1 cellular context compared by ENCODE assay signal in genomic region chr12:31584782-31585181, GRCh38.
TF ChIP-seq lines count a peak whose summit lies in the region.

No MANE protein-coding gene starts in this region.

TF ChIP-seq in IMR-90, 13 proteins besides CTCF, POLR2A, EP300 and RAD21:
- TF ChIP-seq MAZ (IDR thresholded peaks at IDR 0.05; ENCODE audit: borderline replicate concordance, low read depth, low read length) (no peak), RFX5 (IDR thresholded peaks at IDR 0.05; ENCODE audit: low read depth, low read length) (no peak), SMC3 (IDR thresholded peaks at IDR 0.05; ENCODE audit: low read depth, low read length) (no peak), RCOR1 (IDR thresholded peaks at IDR 0.05; ENCODE audit: insufficient replicate concordance, low read length) (no peak), ELK1 (IDR thresholded peaks at IDR 0.05; ENCODE audit: borderline replicate concordance, low read depth, low read length) (no peak), MAFK (IDR thresholded peaks at IDR 0.05; ENCODE audit: low read depth, low read length) (no peak), FOS (IDR thresholded peaks at IDR 0.05; ENCODE audit: low read depth, low read length) (no peak), CHD1 (IDR thresholded peaks at IDR 0.05; ENCODE audit: low read depth, low read length) (no peak), CEBPB (IDR thresholded peaks at IDR 0.05; ENCODE audit: low read depth, low read length) (no peak), USF2 (IDR thresholded peaks at IDR 0.05; ENCODE audit: low read depth, low read length) (no peak), NFE2L2 (IDR thresholded peaks at IDR 0.05; ENCODE audit: low read depth, low read length) (no peak), BHLHE40 (IDR thresholded peaks at IDR 0.05; ENCODE audit: low read depth, low read length) (no peak), MXI1 (IDR thresholded peaks at IDR 0.05; ENCODE audit: borderline replicate concordance, low read depth, low read length) (no peak)
